In the genomic region with DNA sequence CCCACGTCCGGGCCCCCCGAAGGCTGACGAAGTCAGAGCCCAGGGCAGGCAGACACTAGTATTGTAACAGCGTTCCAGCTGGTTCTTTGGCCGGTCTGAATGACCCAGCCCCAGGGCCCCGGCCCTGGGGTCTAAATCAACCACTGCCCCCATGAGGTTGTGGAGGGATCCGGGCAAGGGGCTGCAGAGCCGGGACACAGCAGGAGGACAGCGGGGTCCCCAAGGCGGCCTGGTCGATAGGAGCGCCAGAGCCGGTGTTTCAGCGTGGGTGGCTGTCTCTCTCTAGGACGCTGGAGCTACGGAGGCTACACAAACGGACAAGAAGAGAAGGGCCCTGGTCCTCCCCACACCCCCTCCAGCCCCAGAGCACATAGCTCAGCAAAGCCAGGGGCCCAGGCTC, we compare ENCODE assay signal across 28 cellular contexts.
"Had no signal": no experiment of that assay in that cellular context is flagged by ENCODE, and none has a peak within 500 bp of the region (broad histone marks: within the 10 kb centered on the region; RNA-seq: fewer than 3 reads in every experiment).

No MANE protein-coding gene starts in this region.

- H3K4me1 ChIP-seq: neural progenitor cell, pancreas, prostate gland, right atrium auricular region, spleen, suprapubic skin, thyroid gland, tibial nerve, upper lobe of left lung, vagina had no signal

- H3K27ac Mint-ChIP-seq: naive thymus-derived CD8-positive, alpha-beta T cell; nephron; stimulated activated memory B cell treated with anti-CD40 and anti-IgM and Interleukin-4, amounts not matched to agents 10 μg/mL and 1 μg/mL and 100 μg/mL, for 72 hours; stimulated activated naive CD8-positive, alpha-beta T cell treated with anti-CD3 and anti-CD28 coated beads, Interleukin-15, amount 100 ng/mL, for 72 hours had no signal

- H3K27ac ChIP-seq: neural progenitor cell, neutrophil, pancreas, prostate gland, right atrium auricular region, skin epidermis, spleen, suprapubic skin, thoracic aorta, thyroid gland, tibial nerve, upper lobe of left lung, vagina had no signal

- H3K36me3 Mint-ChIP-seq: naive thymus-derived CD8-positive, alpha-beta T cell; neural progenitor cell; stimulated activated memory B cell treated with anti-CD40 and anti-IgM and Interleukin-4, amounts not matched to agents 10 μg/mL and 1 μg/mL and 100 μg/mL, for 72 hours had no signal

- ATAC-seq: naive thymus-derived CD8-positive, alpha-beta T cell; pancreas; sciatic nerve; stimulated activated memory B cell treated with anti-CD40 and anti-IgM and Interleukin-4, amounts not matched to agents 10 μg/mL and 1 μg/mL and 100 μg/mL, for 72 hours; stimulated activated naive CD8-positive, alpha-beta T cell treated with anti-CD3 and anti-CD28 coated beads, Interleukin-15, amount 100 ng/mL, for 72 hours; stimulated activated naive CD8-positive, alpha-beta T cell treated with anti-CD3 and anti-CD28 coated beads, Interleukin-15, Interleukin-2, amounts not matched to agents 100 U/mL and 50 U/mL, for 24 hours had no signal

- H2AFZ ChIP-seq: neural progenitor cell had no signal

- H3K4me3 Mint-ChIP-seq: naive thymus-derived CD8-positive, alpha-beta T cell; nephron; neural progenitor cell; stimulated activated memory B cell treated with anti-CD40 and anti-IgM and Interleukin-4, amounts not matched to agents 10 μg/mL and 1 μg/mL and 100 μg/mL, for 72 hours; stimulated activated naive CD8-positive, alpha-beta T cell treated with anti-CD3 and anti-CD28 coated beads, Interleukin-15, amount 100 ng/mL, for 72 hours had no signal

- H3K9ac ChIP-seq: neural progenitor cell had no signal

- H3K36me3 ChIP-seq: neural progenitor cell, neutrophil, pancreas, prostate gland, right atrium auricular region, spleen, suprapubic skin, thoracic aorta, thyroid gland, tibial nerve, upper lobe of left lung, vagina had no signal

- H3K4me1 Mint-ChIP-seq: naive thymus-derived CD8-positive, alpha-beta T cell; nephron; stimulated activated memory B cell treated with anti-CD40 and anti-IgM and Interleukin-4, amounts not matched to agents 10 μg/mL and 1 μg/mL and 100 μg/mL, for 72 hours; stimulated activated naive CD8-positive, alpha-beta T cell treated with anti-CD3 and anti-CD28 coated beads, Interleukin-15, amount 100 ng/mL, for 72 hours had no signal

- H3K4me3 ChIP-seq: neural progenitor cell, pancreas, prostate gland, right atrium auricular region, skin epidermis, smooth muscle cell, spleen, suprapubic skin, thoracic aorta, thyroid gland, tibial nerve, upper lobe of left lung, vagina had no signal

- DNase-seq: naive thymus-derived CD8-positive, alpha-beta T cell; retina; spleen; stimulated activated CD4-positive, alpha-beta T cell treated with anti-CD3 and anti-CD28 coated beads, Interleukin-12 subunit alpha, Interleukin-12 subunit beta, amount 100 ng/mL, for 4 hours; stimulated activated CD4-positive, alpha-beta T cell treated with anti-CD3 and anti-CD28 coated beads, Interleukin-1b, Interleukin-23, amount 100 ng/mL, for 48 hours; stimulated activated CD4-positive, alpha-beta T cell treated with anti-CD3 and anti-CD28 coated beads, Interleukin-4, amount 100 ng/mL, for 1 hour; stimulated activated CD4-positive, alpha-beta T cell treated with anti-CD3 and anti-CD28 coated beads, Interleukin-4, amount 100 ng/mL, for 4 hours; stimulated activated CD8-positive, alpha-beta memory T cell treated with anti-CD3 and anti-CD28 coated beads, Interleukin-4, amount 100 ng/mL, for 48 hours; stimulated activated naive CD4-positive, alpha-beta T cell; stimulated activated naive CD8-positive, alpha-beta T cell treated with anti-CD3 and anti-CD28 coated beads, Interleukin-15, amount 100 ng/mL, for 72 hours; stimulated activated naive CD8-positive, alpha-beta T cell treated with anti-CD3 and anti-CD28 coated beads, Interleukin-15, Interleukin-2, amounts not matched to agents 100 U/mL and 50 U/mL, for 24 hours; thyroid gland; trophoblast cell had no signal

- H3K27me3 ChIP-seq: neural progenitor cell, neutrophil, pancreas, right atrium auricular region, thyroid gland, upper lobe of left lung, vagina had no signal

- H3K4me2 ChIP-seq: neural progenitor cell, smooth muscle cell had no signal

- H3K9me3 ChIP-seq: neutrophil, pancreas, prostate gland, right atrium auricular region, suprapubic skin, thoracic aorta, thyroid gland, upper lobe of left lung, vagina had no signal

- H3K27me3 Mint-ChIP-seq: stimulated activated naive CD8-positive, alpha-beta T cell treated with anti-CD3 and anti-CD28 coated beads, Interleukin-15, amount 100 ng/mL, for 72 hours had no signal
